1 cellular context compared by ENCODE assay signal in genomic region chr19:498591-498950, GRCh38.
TF ChIP-seq lines count a peak whose summit lies in the region.

No MANE protein-coding gene starts in this region.

TF ChIP-seq in GM23338, 12 proteins besides CTCF, POLR2A, EP300 and RAD21:
- TF ChIP-seq ZNF331 (CRISPR knock-in tag; IDR thresholded peaks at IDR 0.05; ENCODE audit: low read depth) (no peak), NANOG (IDR thresholded peaks at IDR 0.05; ENCODE audit: borderline replicate concordance) (no peak), EZH2 (IDR thresholded peaks at IDR 0.05; ENCODE audit: low read depth, unreplicated experiment) (no peak), CREB1 (CRISPR knock-in tag; IDR thresholded peaks at IDR 0.05; ENCODE audit: low read depth) (no peak), EZH2phosphoT487 (IDR thresholded peaks at IDR 0.05; ENCODE audit: unreplicated experiment) (no peak)
